1 cellular context compared by ENCODE assay signal in genomic region chr21:14762734-14763694, GRCh38.
TF ChIP-seq lines count a peak whose summit lies in the region.

No MANE protein-coding gene starts in this region.

TF ChIP-seq in HepG2, 621 proteins besides CTCF, POLR2A, EP300 and RAD21 (continued from another document):
- TF ChIP-seq BATF2 (CRISPR knock-in tag; IDR thresholded peaks at IDR 0.05), result no peak
- no peak for TF ChIP-seq ATF1 (CRISPR knock-in tag; IDR thresholded peaks at IDR 0.05)
- TF ChIP-seq AHDC1 (CRISPR knock-in tag; IDR thresholded peaks at IDR 0.05; ENCODE audit: borderline replicate concordance), result no peak
- TF ChIP-seq ZNF460 (CRISPR knock-in tag; IDR thresholded peaks at IDR 0.05; ENCODE audit: borderline replicate concordance), result no peak
- no peak for TF ChIP-seq PAXIP1 (CRISPR knock-in tag; conservative IDR thresholded peaks at IDR 0.05)
- no peak for TF ChIP-seq GATA4 (IDR thresholded peaks at IDR 0.05; ENCODE audit: borderline replicate concordance, low read depth)
